20 cellular contexts compared by ENCODE assay signal in the genomic region with DNA sequence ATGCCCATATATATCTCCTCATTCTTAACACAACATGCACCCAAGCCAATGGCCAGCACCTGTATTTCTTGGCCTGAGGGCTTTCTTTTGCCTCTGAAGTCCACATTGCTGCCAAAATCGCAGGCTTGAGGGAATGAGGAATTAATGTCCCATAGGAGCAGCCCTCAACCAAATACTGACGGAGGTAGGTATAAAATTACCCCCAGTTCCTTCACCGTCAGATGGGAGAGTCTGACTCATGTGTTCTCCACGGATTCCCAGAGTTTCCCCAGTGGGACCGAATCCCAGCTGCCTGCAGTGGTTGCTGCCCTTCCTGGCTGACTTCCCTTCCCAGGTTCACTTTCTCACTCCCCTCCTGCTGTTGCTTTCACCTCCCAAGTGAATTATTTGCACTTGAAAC.
"Had no signal": no experiment of that assay in that cellular context is flagged by ENCODE, and none has a peak within 500 bp of the region (broad histone marks: within the 10 kb centered on the region; RNA-seq: fewer than 3 reads in every experiment).

No MANE protein-coding gene starts in this region.

- H3K27me3 ChIP-seq: foreskin keratinocyte, right atrium auricular region, suprapubic skin had no signal

- DNase-seq: activated CD4-positive, alpha-beta T cell treated with anti-CD3 and anti-CD28 coated beads, Interleukin-2, amount 50 U/mL, for 1 hour; activated CD8-positive, alpha-beta memory T cell treated with anti-CD3 and anti-CD28 coated beads for 24 hours; activated CD8-positive, alpha-beta memory T cell treated with anti-CD3 and anti-CD28 coated beads, Interleukin-2, amount 50 U/mL, for 48 hours; activated effector memory CD4-positive, alpha-beta T cell treated with Interleukin-2 at 50 U/mL for 16 hours; activated naive CD4-positive, alpha-beta T cell treated with anti-CD3 and anti-CD28 coated beads, Interleukin-2, amount 10 ng/mL, durations not matched to agents 7 days and 5 days; activated naive CD8-positive, alpha-beta T cell treated with anti-CD3 and anti-CD28 coated beads, Interleukin-2, amount 50 U/mL, for 24 hours; activated T-cell treated with anti-CD3 and anti-CD28 coated beads, Interleukin-2, amount 50 U/mL, for 48 hours; anterior cingulate cortex; cerebellar nuclear complex; effector CD8-positive, alpha-beta T cell; foreskin keratinocyte; hypothalamus; islet precursor cell; occipital lobe; stimulated activated CD4-positive, alpha-beta T cell treated with anti-CD3 and anti-CD28 coated beads, Interleukin-2, amount 100 ng/mL, for 24 hours; trophoblast cell had no signal

- H3K27ac ChIP-seq: foreskin keratinocyte, right atrium auricular region, suprapubic skin had no signal

- H3K36me3 ChIP-seq: right atrium auricular region, suprapubic skin had no signal

- H3K4me3 ChIP-seq: right atrium auricular region, suprapubic skin had no signal

- H3K4me1 ChIP-seq: foreskin keratinocyte, right atrium auricular region had no signal

- ATAC-seq: activated CD4-positive, CD25-positive, alpha-beta regulatory T cell treated with anti-CD3 and anti-CD28 coated beads, Interleukin-2, amount 50 U/mL, for 24 hours; activated naive CD8-positive, alpha-beta T cell treated with anti-CD3 and anti-CD28 coated beads, Interleukin-2, amount 50 U/mL, for 24 hours; foreskin keratinocyte; left lobe of liver had no signal
